In genomic region chr12:107144990-107145389, GRCh38 we compare ENCODE assay signal across 16 cellular contexts.
"Had no signal": no experiment of that assay in that cellular context is flagged by ENCODE, and none has a peak within 500 bp of the region (broad histone marks: within the 10 kb centered on the region; RNA-seq: fewer than 3 reads in every experiment).

No MANE protein-coding gene starts in this region.

- H3K27ac ChIP-seq: cardiac muscle cell, colonic mucosa, esophagus muscularis mucosa, thyroid gland, VCaP had no signal

- DNase-seq: activated CD4-positive, alpha-beta T cell treated with anti-CD3 and anti-CD28 coated beads, Interleukin-2, amount 50 U/mL, for 48 hours; activated CD8-positive, alpha-beta memory T cell treated with anti-CD3 and anti-CD28 coated beads, Interleukin-2, amount 10 ng/mL, durations not matched to agents 7 days and 5 days; activated naive CD4-positive, alpha-beta T cell treated with anti-CD3 and anti-CD28 coated beads for 36 hours; activated T-cell treated with anti-CD3 and anti-CD28 coated beads, Interleukin-2, amount 50 U/mL, for 1 hour; colonic mucosa; glutamatergic neuron; hypothalamus; mesenchymal stem cell; natural killer cell; retina; stimulated activated CD4-positive, alpha-beta T cell treated with anti-CD3 and anti-CD28 coated beads, Interleukin-2, amount 100 ng/mL, for 48 hours; stimulated activated naive B cell treated with anti-CD40 and anti-IgM and Interleukin-4, amounts not matched to agents 10 μg/mL and 1 μg/mL and 100 μg/mL, for 72 hours; thyroid gland had no signal

- H3K4me3 ChIP-seq: cardiac muscle cell, colonic mucosa, esophagus muscularis mucosa, thyroid gland had no signal

- H3K27me3 ChIP-seq: cardiac muscle cell, colonic mucosa, esophagus muscularis mucosa, thyroid gland had no signal

- H3K9me3 ChIP-seq: colonic mucosa, esophagus muscularis mucosa, thyroid gland had no signal

- H3K36me3 ChIP-seq: cardiac muscle cell, colonic mucosa, esophagus muscularis mucosa, thyroid gland had no signal

- H3K4me1 ChIP-seq: colonic mucosa, esophagus muscularis mucosa, thyroid gland had no signal
